Comparison of ENCODE assay signal across 23 cellular contexts in the genomic region with DNA sequence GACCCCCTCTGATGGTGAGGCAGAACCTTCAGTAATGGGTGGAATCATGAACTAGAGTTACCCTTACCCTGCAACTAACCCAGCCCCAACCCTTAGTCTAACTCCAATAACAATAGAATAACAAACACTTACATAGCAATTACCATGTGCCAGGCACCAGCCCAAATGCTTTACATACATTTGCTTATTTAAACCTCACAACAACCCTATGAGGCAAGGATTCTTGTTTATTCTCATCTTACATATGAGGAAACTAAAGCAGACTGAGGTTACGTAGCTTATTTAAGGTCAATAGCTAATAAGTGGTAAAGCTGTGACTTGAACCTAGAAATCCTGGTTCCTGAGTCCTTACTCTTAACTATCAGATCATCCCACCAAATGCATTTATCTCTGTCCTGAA.
"Had no signal": no experiment of that assay in that cellular context is flagged by ENCODE, and none has a peak within 500 bp of the region (broad histone marks: within the 10 kb centered on the region; RNA-seq: fewer than 3 reads in every experiment).

No MANE protein-coding gene starts in this region.

- H3K9ac ChIP-seq: neural progenitor cell, parathyroid adenoma had no signal

- H3K4me3 ChIP-seq: neural progenitor cell, ovary, psoas muscle, right lobe of liver, sigmoid colon, stomach, thoracic aorta, thyroid gland, tibial nerve, upper lobe of left lung, uterus had no signal

- H3K27me3 ChIP-seq: neural progenitor cell, ovary, right lobe of liver, thyroid gland, tibial nerve, upper lobe of left lung, uterus had no signal

- H3K36me3 ChIP-seq: neural progenitor cell, ovary, right lobe of liver, sigmoid colon, stomach, thoracic aorta, thyroid gland, tibial nerve, upper lobe of left lung, uterus had no signal

- H3K4me1 ChIP-seq: neural progenitor cell, parathyroid adenoma, psoas muscle, right lobe of liver, sigmoid colon, stomach, thyroid gland, tibial nerve, upper lobe of left lung, uterus had no signal

- DNase-seq: natural killer cell; occipital lobe; ovary; posterior cingulate gyrus; psoas muscle; right cardiac atrium; right lobe of liver; sigmoid colon; small intestine; stimulated activated CD4-positive, alpha-beta T cell treated with anti-CD3 and anti-CD28 coated beads, Interleukin-15, amount 100 ng/mL, for 24 hours; stimulated activated CD4-positive, alpha-beta T cell treated with anti-CD3 and anti-CD28 coated beads, Interleukin-2, amount 100 ng/mL, for 24 hours; stimulated activated CD4-positive, alpha-beta T cell treated with anti-CD3 and anti-CD28 coated beads, Interleukin-2, amount 100 ng/mL, for 48 hours; stimulated activated CD4-positive, alpha-beta T cell treated with anti-CD3 and anti-CD28 coated beads, Interleukin-4, amount 100 ng/mL, for 24 hours; stimulated activated naive B cell treated with anti-CD40 and anti-IgM and Interleukin-4, amounts not matched to agents 10 μg/mL and 1 μg/mL and 100 μg/mL, for 72 hours; stimulated activated naive CD4-positive, alpha-beta T cell treated with Interleukin-2 at 50 U/mL for 16 hours; stomach; thyroid gland; upper lobe of left lung; uterus had no signal

- ATAC-seq: natural killer cell; psoas muscle; right cardiac atrium; right lobe of liver; stimulated activated naive B cell treated with anti-CD40 and anti-IgM and Interleukin-4, amounts not matched to agents 10 μg/mL and 1 μg/mL and 100 μg/mL, for 72 hours had no signal

- H3K9me3 ChIP-seq: ovary, psoas muscle, right lobe of liver, sigmoid colon, stomach, thoracic aorta, thyroid gland, tibial nerve, upper lobe of left lung, uterus had no signal
